ENCODE assay signal across 1 cellular context in the genomic region with DNA sequence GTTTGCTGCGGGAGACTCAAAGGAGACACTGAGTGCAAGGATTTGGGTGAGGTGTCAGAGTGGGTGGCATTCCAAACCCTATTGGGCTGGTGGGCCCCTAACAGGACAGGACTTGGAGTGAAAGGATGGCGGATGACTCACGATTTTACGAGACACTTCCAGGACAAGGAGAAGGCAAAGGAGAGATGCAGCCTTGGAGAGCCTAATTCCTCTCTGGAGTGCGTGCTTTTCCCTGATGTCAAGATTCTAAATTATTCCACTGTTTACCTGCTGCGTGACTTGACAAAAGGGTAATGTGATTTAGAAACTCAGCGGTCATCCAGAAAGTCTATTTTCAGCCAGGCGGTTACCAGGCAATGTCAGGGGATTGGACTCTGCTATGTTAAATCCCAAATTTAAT.
TF ChIP-seq lines count a peak whose summit lies in the region.

No MANE protein-coding gene starts in this region.

TF ChIP-seq in HEK293, 187 proteins besides CTCF, POLR2A, EP300 and RAD21 (continued from another document):
- TF ChIP-seq ZBTB10 (tag by site-specific recombination; IDR thresholded peaks at IDR 0.05) = no peak
- TF ChIP-seq ZNF501 (tag by site-specific recombination; IDR thresholded peaks at IDR 0.05) = no peak
- TF ChIP-seq ZNF677 (tag by site-specific recombination; IDR thresholded peaks at IDR 0.05) = no peak
- no peak for TF ChIP-seq BCL11B (tag by site-specific recombination; IDR thresholded peaks at IDR 0.05; ENCODE audit: low read depth)
- TF ChIP-seq SETDB1 (IDR thresholded peaks at IDR 0.05; ENCODE audit: insufficient read length, low read length) = no peak
- TF ChIP-seq ZNF777 (tag by site-specific recombination; IDR thresholded peaks at IDR 0.05; ENCODE audit: borderline replicate concordance) = no peak
- TF ChIP-seq SP3 (tag by site-specific recombination; IDR thresholded peaks at IDR 0.05) = no peak
- TF ChIP-seq, protein P1, sequence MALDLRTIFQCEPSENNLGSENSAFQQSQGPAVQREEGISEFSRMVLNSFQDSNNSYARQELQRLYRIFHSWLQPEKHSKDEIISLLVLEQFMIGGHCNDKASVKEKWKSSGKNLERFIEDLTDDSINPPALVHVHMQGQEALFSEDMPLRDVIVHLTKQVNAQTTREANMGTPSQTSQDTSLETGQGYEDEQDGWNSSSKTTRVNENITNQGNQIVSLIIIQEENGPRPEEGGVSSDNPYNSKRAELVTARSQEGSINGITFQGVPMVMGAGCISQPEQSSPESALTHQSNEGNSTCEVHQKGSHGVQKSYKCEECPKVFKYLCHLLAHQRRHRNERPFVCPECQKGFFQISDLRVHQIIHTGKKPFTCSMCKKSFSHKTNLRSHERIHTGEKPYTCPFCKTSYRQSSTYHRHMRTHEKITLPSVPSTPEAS (tag by site-specific recombination; IDR thresholded peaks at IDR 0.05) = no peak
- TF ChIP-seq ZNF184 (tag by site-specific recombination; IDR thresholded peaks at IDR 0.05) = no peak
- TF ChIP-seq ZIC2 (tag by site-specific recombination; IDR thresholded peaks at IDR 0.05) = no peak
- no peak for TF ChIP-seq ZNF280D (tag by site-specific recombination; IDR thresholded peaks at IDR 0.05)
TF ChIP-seq in HEK293: peak in this region for 9.
